7 cellular contexts compared by ENCODE assay signal in the genomic region with DNA sequence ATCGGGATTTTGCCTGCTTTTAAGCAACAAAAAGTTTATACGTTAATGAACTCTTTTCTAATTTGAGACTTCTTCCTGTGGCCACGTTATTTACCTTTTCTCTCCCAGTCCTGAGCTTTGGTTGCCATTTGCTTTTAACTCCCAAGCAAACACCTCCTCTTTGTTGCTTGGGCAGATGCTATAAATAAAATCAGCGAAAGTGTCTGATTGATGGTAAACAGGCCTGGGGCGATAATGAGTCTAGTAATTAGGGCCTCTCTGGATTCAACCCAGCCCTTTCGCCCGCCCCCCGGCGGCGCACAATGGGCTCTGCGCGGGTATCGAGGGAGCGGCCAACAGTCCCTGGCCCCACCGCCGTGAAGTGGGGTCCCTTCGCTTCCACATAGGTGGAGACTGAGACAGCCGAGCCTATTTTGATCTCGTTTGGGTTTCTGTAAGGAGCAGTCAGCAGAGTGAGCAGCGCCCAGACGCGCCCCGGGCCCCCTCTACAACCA. TPM values are rescaled to one million over a fixed set of nuclear protein-coding genes. Genes with fewer than 3 reads are reported as not detected.
DNase-seq lines count a peak whose midpoint lies in the region; FAIRE-seq and TF ChIP-seq lines count a peak whose summit lies in the region.

No MANE protein-coding gene starts in this region.

- no peaks in the 10 kb centered on the region for H3K9me3 ChIP-seq in HEK293 (ENCODE audit: control insufficient read depth, insufficient read depth, low read depth, low read length)
- H3K9me3 ChIP-seq in astrocyte (ENCODE audit: insufficient read depth, low read depth, low read length): no peaks in the 10 kb centered on the region
- no peaks in the 10 kb centered on the region for H3K9me3 ChIP-seq in transverse colon

- no peak for FAIRE-seq in astrocyte (lab: Jason Lieb, UNC)

- H3K36me3 ChIP-seq in HEK293 (ENCODE audit: control insufficient read depth in 2 of 2, insufficient read depth in 1 of 2, low read length in 2 of 2) (no peaks in the 10 kb centered on the region), astrocyte (ENCODE audit: insufficient read depth, low read length) (no peaks in the 10 kb centered on the region), kidney epithelial cell (ENCODE audit: control insufficient read depth, insufficient read depth, low read length) (no peaks in the 10 kb centered on the region), transverse colon (no peaks in the 10 kb centered on the region)

- TF ChIP-seq POLR2A in transverse colon (IDR thresholded peaks at IDR 0.05): no peak

- H3K27ac ChIP-seq in HEK293 (ENCODE audit: extremely low read depth, low read depth, low read length) (peak overlapping the region; percentile 53; the same call in 1 of the 2 replicates), astrocyte (ENCODE audit: low read depth, low read length) (peak overlapping the region; percentile 62), transverse colon (peak overlapping the region in 2 of 4 donors; percentile 47 to 60)

- in situ Hi-C loops in GM13977 (cut with MboI; ENCODE audit: low pct_unique_long_range_greater_than_20kb, low sequenced_read_pairs, unreplicated experiment): no loop called here
- in situ Hi-C loops in transverse colon (cut with MboI; ENCODE audit: low pct_ligation_motif_present in 1 of 4, low pct_unique_long_range_greater_than_20kb in 1 of 4, low sequenced_read_pairs in 3 of 4): no loop called here

- POLR2A ChIA-PET in HEK293 (lab: Yijun Ruan, JAX): interaction anchor here (1.7 to 1.8 kb wide), 2 partner anchors 53 to 330 kb away, joined by 4 to 5 read pairs; a partner anchor contains a TSS

- no peak for TF ChIP-seq EP300 in transverse colon (IDR thresholded peaks at IDR 0.05; ENCODE audit: low read depth)

- H2AFZ ChIP-seq in astrocyte (ENCODE audit: low read depth, low read length): peak overlapping the region; percentile 100

- no peaks in the 10 kb centered on the region for H3K9me3 Mint-ChIP-seq in astrocyte (ENCODE audit: unreplicated experiment)

- DNase-seq in GM13977 (ENCODE audit: low spot score) (peak; percentile 22), NCI-H1694 treated with DMSO at 0.1 percent for 48 hours (lab: John Stamatoyannopoulos, UW) (peak; percentile 51), astrocyte (ENCODE audit: low read depth) (no peak), kidney epithelial cell (ENCODE audit: low read depth) (no peak), transverse colon (no peak), A172 (ENCODE audit: low spot score) (no peak)

- no peaks in the 10 kb centered on the region for H3K27me3 ChIP-seq in astrocyte (ENCODE audit: insufficient read depth, low read length)
- H3K27me3 ChIP-seq in kidney epithelial cell (ENCODE audit: control insufficient read depth, insufficient read depth, low read length): no peaks in the 10 kb centered on the region
- H3K27me3 ChIP-seq in transverse colon: peaks cover 9% of the 10 kb centered on the region

- H3K36me3 Mint-ChIP-seq in astrocyte (ENCODE audit: low read depth, unreplicated experiment): no peaks in the 10 kb centered on the region

- peak overlapping the region; percentile 97 for H3K4me2 ChIP-seq in astrocyte (ENCODE audit: low read length)

- H3K27ac Mint-ChIP-seq in astrocyte (ENCODE audit: unreplicated experiment): no peak overlapping the region

- CTCF ChIA-PET in HEK293 (lab: Yijun Ruan, JAX): interaction anchor here (1.3 to 1.8 kb wide), 6 partner anchors 14 to 237 kb away, joined by 3 to 10 read pairs (median 4); no protein-coding TSS in a partner anchor

- no peaks in the 10 kb centered on the region for H3K4me1 Mint-ChIP-seq in astrocyte (ENCODE audit: low read depth, unreplicated experiment)

- H3K4me3 ChIP-seq in HEK293 (ENCODE audit: low read depth, low read length) (peak overlapping the region; percentile 79), astrocyte (ENCODE audit: insufficient read depth, low read depth, low read length) (peak overlapping the region; percentile 86), kidney epithelial cell (ENCODE audit: low read depth, low read length) (peak overlapping the region; percentile 73), transverse colon (peak overlapping the region; percentile 44 to 67 (median 49))

- 19 to 46% methylated on average over 4 to 16 of the region's 23 CpGs for WGBS in transverse colon (ENCODE audit: low coverage in 1 of 2), 2 donors

- peak overlapping the region; percentile 81 for H3K9ac ChIP-seq in astrocyte (ENCODE audit: low read length)

- H3K4me3 Mint-ChIP-seq in astrocyte (ENCODE audit: unreplicated experiment): peak overlapping the region; percentile 89

- TF ChIP-seq CTCF in GM13977 (IDR thresholded peaks at IDR 0.05; ENCODE audit: extremely low read depth, insufficient read depth, missing control alignments): no peak
- peak; percentile 44; the same call in 1 of the 2 replicates for TF ChIP-seq CTCF in HEK293 (tag by site-specific recombination; IDR thresholded peaks at IDR 0.05)
- no peak for TF ChIP-seq CTCF in astrocyte (IDR thresholded peaks at IDR 0.05; ENCODE audit: insufficient read depth, low read depth, low read length)
- peak; percentile 18 for TF ChIP-seq CTCF in kidney epithelial cell (IDR thresholded peaks at IDR 0.05; ENCODE audit: insufficient read depth, low read length, poor library complexity, severe bottlenecking)
- no peak for TF ChIP-seq CTCF in transverse colon (IDR thresholded peaks at IDR 0.05)

- H3K79me2 ChIP-seq in astrocyte (ENCODE audit: insufficient read depth, low read length): no peaks in the 10 kb centered on the region

- no peaks in the 10 kb centered on the region for H3K4me1 ChIP-seq in HEK293 (ENCODE audit: control insufficient read depth, insufficient read depth, low read length)
- peaks cover 6% of the 10 kb centered on the region for H3K4me1 ChIP-seq in astrocyte (ENCODE audit: insufficient read depth, low read length)
- peaks cover 0 to 9% (median 9%) of the 10 kb centered on the region in 4 donors for H3K4me1 ChIP-seq in transverse colon

- intact Hi-C loops in transverse colon (cut with DNase I; ENCODE audit: low total_unique reads): no loop called here

- no peaks in the 10 kb centered on the region for H4K20me1 ChIP-seq in astrocyte (ENCODE audit: insufficient read depth, low read length)

- no peaks in the 10 kb centered on the region for H3K27me3 Mint-ChIP-seq in astrocyte (ENCODE audit: low read depth, unreplicated experiment)

TF ChIP-seq in HEK293, 187 proteins besides CTCF, POLR2A, EP300 and RAD21 (continues in another document):
- peak; percentile 54; the same call in 1 of the 2 replicates for TF ChIP-seq ZNF660 (tag by site-specific recombination; IDR thresholded peaks at IDR 0.05)
- peak; percentile 5; the same call in 1 of the 2 replicates for TF ChIP-seq SP3 (tag by site-specific recombination; IDR thresholded peaks at IDR 0.05)
- peak; percentile 19; the same call in 1 of the 2 replicates for TF ChIP-seq GLIS1 (tag by site-specific recombination; IDR thresholded peaks at IDR 0.05)
- no peak for TF ChIP-seq ZNF654 (tag by site-specific recombination; IDR thresholded peaks at IDR 0.05; ENCODE audit: low read depth)
- TF ChIP-seq ZNF335 (tag by site-specific recombination; conservative IDR thresholded peaks at IDR 0.05): peak; percentile 42
- TF ChIP-seq, protein P1, sequence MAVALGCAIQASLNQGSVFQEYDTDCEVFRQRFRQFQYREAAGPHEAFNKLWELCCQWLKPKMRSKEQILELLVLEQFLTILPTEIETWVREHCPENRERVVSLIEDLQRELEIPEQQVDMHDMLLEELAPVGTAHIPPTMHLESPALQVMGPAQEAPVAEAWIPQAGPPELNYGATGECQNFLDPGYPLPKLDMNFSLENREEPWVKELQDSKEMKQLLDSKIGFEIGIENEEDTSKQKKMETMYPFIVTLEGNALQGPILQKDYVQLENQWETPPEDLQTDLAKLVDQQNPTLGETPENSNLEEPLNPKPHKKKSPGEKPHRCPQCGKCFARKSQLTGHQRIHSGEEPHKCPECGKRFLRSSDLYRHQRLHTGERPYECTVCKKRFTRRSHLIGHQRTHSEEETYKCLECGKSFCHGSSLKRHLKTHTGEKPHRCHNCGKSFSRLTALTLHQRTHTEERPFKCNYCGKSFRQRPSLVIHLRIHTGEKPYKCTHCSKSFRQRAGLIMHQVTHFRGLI (tag by site-specific recombination; IDR thresholded peaks at IDR 0.05): peak; percentile 81
- TF ChIP-seq FEZF1 (tag by site-specific recombination; IDR thresholded peaks at IDR 0.05): peak; percentile 16; the same call in 1 of the 2 replicates
- TF ChIP-seq ZNF311 (tag by site-specific recombination; IDR thresholded peaks at IDR 0.05; ENCODE audit: borderline replicate concordance): no peak
- peak; percentile 20; the same call in 1 of the 2 replicates for TF ChIP-seq SP7 (tag by site-specific recombination; IDR thresholded peaks at IDR 0.05)
- TF ChIP-seq, protein P2, sequence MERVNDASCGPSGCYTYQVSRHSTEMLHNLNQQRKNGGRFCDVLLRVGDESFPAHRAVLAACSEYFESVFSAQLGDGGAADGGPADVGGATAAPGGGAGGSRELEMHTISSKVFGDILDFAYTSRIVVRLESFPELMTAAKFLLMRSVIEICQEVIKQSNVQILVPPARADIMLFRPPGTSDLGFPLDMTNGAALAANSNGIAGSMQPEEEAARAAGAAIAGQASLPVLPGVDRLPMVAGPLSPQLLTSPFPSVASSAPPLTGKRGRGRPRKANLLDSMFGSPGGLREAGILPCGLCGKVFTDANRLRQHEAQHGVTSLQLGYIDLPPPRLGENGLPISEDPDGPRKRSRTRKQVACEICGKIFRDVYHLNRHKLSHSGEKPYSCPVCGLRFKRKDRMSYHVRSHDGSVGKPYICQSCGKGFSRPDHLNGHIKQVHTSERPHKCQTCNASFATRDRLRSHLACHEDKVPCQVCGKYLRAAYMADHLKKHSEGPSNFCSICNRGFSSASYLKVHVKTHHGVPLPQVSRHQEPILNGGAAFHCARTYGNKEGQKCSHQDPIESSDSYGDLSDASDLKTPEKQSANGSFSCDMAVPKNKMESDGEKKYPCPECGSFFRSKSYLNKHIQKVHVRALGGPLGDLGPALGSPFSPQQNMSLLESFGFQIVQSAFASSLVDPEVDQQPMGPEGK (tag by site-specific recombination; IDR thresholded peaks at IDR 0.05): 0 out of 2 replicates have a peak, but pooled peaks have one; percentile 31

RNA-seq across cellular contexts. Expression of a gene that starts 0.8 kb away (rescaled TPM):
- 1.1 and 1.6 TPM in 2 replicates for total RNA-seq in astrocyte
- 10.0 and 12.1 TPM in 2 replicates for total RNA-seq in kidney epithelial cell
- total RNA-seq in transverse colon: 1 to 10 TPM in 3 of 4 donors, not detected in 1; 1.5 to 2.4 (median 1.5) TPM
- 0.53 and 1.3 TPM in 2 replicates for total RNA-seq in A172 (2014; rRNA removed; shearing (Covaris generic))

RNA-seq across cellular contexts. Expression of a gene that starts 53.2 kb away (rescaled TPM):
- total RNA-seq in astrocyte: 59.1 and 60.8 TPM in 2 replicates
- 58.4 and 64.1 TPM in 2 replicates for total RNA-seq in kidney epithelial cell
- total RNA-seq in transverse colon: 10 to 100 TPM in 3 of 4 donors, 1 to 10 TPM in 1; 7.2 to 43.4 (median 25.7) TPM
- total RNA-seq in A172 (2014; rRNA removed; shearing (Covaris generic)): 133 and 159 TPM in 2 replicates

Comparison
In these comparisons a context has a peak if more than half of its experiments do, and no peak if none do; other contexts are left out.
1. DNase-seq: peak in GM13977 (single experiment) and NCI-H1694 treated with DMSO at 0.1 percent for 48 hours (single experiment); none in astrocyte (single experiment), kidney epithelial cell (single experiment), transverse colon (single experiment) and A172 (single experiment).
2. CTCF ChIP-seq: peak in HEK293 (single experiment) and kidney epithelial cell (single experiment); none in GM13977 (single experiment), astrocyte (single experiment) and transverse colon (0 of 5).
3. Peak in every context shown above with its lines, with median percentiles within 50 percentile points of each other: H3K4me3 ChIP-seq.